Comparison of ENCODE assay signal across 25 cellular contexts in the genomic region with DNA sequence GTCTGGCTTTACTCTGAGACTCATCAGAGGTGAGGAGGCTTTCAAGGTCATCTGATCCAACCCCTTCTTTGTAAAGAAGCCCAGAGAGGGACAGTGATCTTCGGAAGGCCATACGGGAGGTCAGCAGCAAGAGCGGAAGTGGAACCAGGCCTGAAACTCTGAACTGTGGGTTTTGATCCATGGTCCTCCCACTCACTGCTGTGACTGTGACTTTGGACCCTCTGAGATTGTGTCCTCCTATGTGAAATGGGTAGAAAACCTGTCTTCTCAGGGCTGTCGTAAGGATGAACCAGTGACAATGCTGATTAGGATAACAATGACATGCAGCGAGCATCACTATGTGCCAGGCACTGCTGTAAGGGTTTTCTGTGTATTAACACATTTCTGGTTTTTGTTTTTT.
"Had no signal": no experiment of that assay in that cellular context is flagged by ENCODE, and none has a peak within 500 bp of the region (broad histone marks: within the 10 kb centered on the region; RNA-seq: fewer than 3 reads in every experiment).

No MANE protein-coding gene starts in this region.

- H3K4me3 ChIP-seq: coronary artery, esophagus squamous epithelium, gastrocnemius medialis, heart right ventricle, left lung, lower lobe of right lung had no signal

- H3K27me3 ChIP-seq: gastrocnemius medialis, heart right ventricle, left lung had no signal

- DNase-seq: effector CD8-positive, alpha-beta T cell; effector memory CD8-positive, alpha-beta T cell; endodermal cell; erythroblast; esophagus squamous epithelium; foreskin fibroblast; foreskin melanocyte; gastrocnemius medialis; glutamatergic neuron; heart right ventricle; hippocampal formation; left cardiac atrium; left lung; lower lobe of right lung; mesendoderm; midbrain had no signal

- ATAC-seq: effector memory CD8-positive, alpha-beta T cell; gastrocnemius medialis; heart right ventricle; left cardiac atrium; left lung; left ventricle myocardium superior; lower lobe of right lung had no signal

- H3K9me3 ChIP-seq: esophagus squamous epithelium, gastrocnemius medialis, heart right ventricle, left lung, lower lobe of right lung had no signal

- H3K27me3 Mint-ChIP-seq: dendritic cell treated with granulocyte-macrophage colony-stimulating factor and Interleukin-4, amounts not matched to agents 40 ng/mL and 50 ng/mL, for 4 days had no signal

- H3K36me3 Mint-ChIP-seq: memory B cell had no signal

- H3K4me3 Mint-ChIP-seq: dendritic cell treated with granulocyte-macrophage colony-stimulating factor and Interleukin-4, amounts not matched to agents 40 ng/mL and 50 ng/mL, for 4 days; effector memory CD8-positive, alpha-beta T cell; endodermal cell; memory B cell had no signal

- H3K4me1 ChIP-seq: esophagus squamous epithelium, gastrocnemius medialis, left lung, lower lobe of right lung had no signal

- H3K36me3 ChIP-seq: esophagus squamous epithelium, gastrocnemius medialis, lower lobe of right lung had no signal

- H3K27ac ChIP-seq: coronary artery, epithelial cell of prostate, esophagus squamous epithelium, gastrocnemius medialis, heart right ventricle, left lung, lower lobe of right lung had no signal

- H3K9me3 Mint-ChIP-seq: effector memory CD8-positive, alpha-beta T cell; memory B cell had no signal

- FAIRE-seq: colon, endometrium, islet of Langerhans, keratinocyte had no signal

- H3K27ac Mint-ChIP-seq: dendritic cell treated with granulocyte-macrophage colony-stimulating factor and Interleukin-4, amounts not matched to agents 40 ng/mL and 50 ng/mL, for 4 days; effector memory CD8-positive, alpha-beta T cell; memory B cell had no signal

- H3K4me1 Mint-ChIP-seq: endodermal cell had no signal
